Comparison of ENCODE assay signal across 1 cellular context in genomic region chr6:32194825-32195651, GRCh38.
TF ChIP-seq lines count a peak whose summit lies in the region.

No MANE protein-coding gene starts in this region.

TF ChIP-seq in SK-N-SH, 30 proteins besides CTCF, POLR2A, EP300 and RAD21 (continued from another document):
- TF ChIP-seq YY1 (IDR thresholded peaks at IDR 0.05; ENCODE audit: low read depth) (0 out of 2 replicates have a peak, but pooled peaks have one; percentile 17), CHD2 (IDR thresholded peaks at IDR 0.05; ENCODE audit: low read length, partially characterized antibody) (no peak), NFIC (IDR thresholded peaks at IDR 0.05; ENCODE audit: borderline replicate concordance) (no peak), POLR2AphosphoS5 (IDR thresholded peaks at IDR 0.05; ENCODE audit: low read depth, low read length) (peak; percentile 95), SMC3 (IDR thresholded peaks at IDR 0.05; ENCODE audit: low read depth, low read length) (peak; percentile 47)
